1 cellular context compared by ENCODE assay signal in genomic region chr6:106628658-106629102, GRCh38.
TF ChIP-seq lines count a peak whose summit lies in the region.

No MANE protein-coding gene starts in this region.

TF ChIP-seq in HepG2, 621 proteins besides CTCF, POLR2A, EP300 and RAD21 (continued from another document):
- TF ChIP-seq HOMEZ (CRISPR knock-in tag; IDR thresholded peaks at IDR 0.05; ENCODE audit: low read depth) (no peak), AFF4 (CRISPR knock-in tag; IDR thresholded peaks at IDR 0.05) (no peak), PLRG1 (conservative IDR thresholded peaks at IDR 0.05) (no peak), TEAD3 (CRISPR knock-in tag; optimal IDR thresholded peaks at IDR 0.05; ENCODE audit: borderline replicate concordance) (peak; percentile 17), TBL1XR1 (IDR thresholded peaks at IDR 0.05; ENCODE audit: borderline replicate concordance, low read length, partially characterized antibody) (no peak)
